ENCODE assay signal across 1 cellular context in the genomic region with DNA sequence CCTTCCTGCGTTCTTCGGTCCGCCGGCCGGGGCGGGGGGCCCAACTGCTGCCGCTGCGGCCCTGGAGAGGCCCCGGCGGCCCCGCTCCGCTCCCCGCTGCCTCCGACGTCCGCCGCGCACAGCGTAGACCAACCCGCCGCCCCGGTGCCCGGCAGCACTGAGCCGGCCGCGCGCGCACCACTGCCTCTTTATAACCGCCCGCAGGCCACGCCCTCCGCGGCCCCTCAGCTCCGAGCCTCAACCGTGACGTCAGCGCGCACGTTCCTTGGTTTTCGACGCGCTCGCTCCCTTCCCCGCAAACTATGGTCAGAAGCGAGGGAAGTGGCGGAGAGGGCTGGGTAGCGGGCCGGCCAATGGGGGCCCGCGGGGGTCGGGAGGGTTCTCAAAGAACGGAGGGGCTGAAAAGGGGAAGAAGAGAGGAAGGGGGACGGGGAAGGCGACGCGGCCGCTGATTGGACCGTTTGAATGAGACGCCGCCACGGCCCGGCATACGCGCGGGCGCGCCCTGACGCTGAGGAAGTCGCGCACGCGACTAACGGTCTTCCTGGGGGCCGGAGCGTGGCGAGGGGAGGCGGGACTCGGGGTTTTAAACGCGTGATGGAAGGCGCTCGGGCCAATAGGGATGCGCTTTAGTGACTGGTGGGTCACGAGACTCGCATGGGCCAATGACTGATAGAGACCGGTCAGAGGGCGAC.
A peak's percentile ranks its signal among the peaks of the same experiment; 100 is the strongest.
TF ChIP-seq lines count a peak whose summit lies in the region.

A gene (minus strand): TSS at position 164 of the 695 bp plus-strand sequence. CDS start 199 bp downstream, outside the sequence.

TF ChIP-seq in HepG2, 621 proteins besides CTCF, POLR2A, EP300 and RAD21 (continued from another document and continues in another):
- TF ChIP-seq, protein P1, sequence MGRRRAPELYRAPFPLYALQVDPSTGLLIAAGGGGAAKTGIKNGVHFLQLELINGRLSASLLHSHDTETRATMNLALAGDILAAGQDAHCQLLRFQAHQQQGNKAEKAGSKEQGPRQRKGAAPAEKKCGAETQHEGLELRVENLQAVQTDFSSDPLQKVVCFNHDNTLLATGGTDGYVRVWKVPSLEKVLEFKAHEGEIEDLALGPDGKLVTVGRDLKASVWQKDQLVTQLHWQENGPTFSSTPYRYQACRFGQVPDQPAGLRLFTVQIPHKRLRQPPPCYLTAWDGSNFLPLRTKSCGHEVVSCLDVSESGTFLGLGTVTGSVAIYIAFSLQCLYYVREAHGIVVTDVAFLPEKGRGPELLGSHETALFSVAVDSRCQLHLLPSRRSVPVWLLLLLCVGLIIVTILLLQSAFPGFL (CRISPR knock-in tag; IDR thresholded peaks at IDR 0.05): no peak
- 0 out of 2 replicates have a peak, but pooled peaks have one; percentile 57 for TF ChIP-seq ZNF441 (CRISPR knock-in tag; IDR thresholded peaks at IDR 0.05; ENCODE audit: borderline replicate concordance)
- TF ChIP-seq XRCC5 (optimal IDR thresholded peaks at IDR 0.05; ENCODE audit: low read length): no peak
- peak; percentile 76 for TF ChIP-seq SALL1 (CRISPR knock-in tag; IDR thresholded peaks at IDR 0.05)
- peak; percentile 93 for TF ChIP-seq GTF2F1 (IDR thresholded peaks at IDR 0.05; ENCODE audit: low read length)
- TF ChIP-seq NFYB (CRISPR knock-in tag; IDR thresholded peaks at IDR 0.05): peak; percentile 78
- TF ChIP-seq, protein P2, sequence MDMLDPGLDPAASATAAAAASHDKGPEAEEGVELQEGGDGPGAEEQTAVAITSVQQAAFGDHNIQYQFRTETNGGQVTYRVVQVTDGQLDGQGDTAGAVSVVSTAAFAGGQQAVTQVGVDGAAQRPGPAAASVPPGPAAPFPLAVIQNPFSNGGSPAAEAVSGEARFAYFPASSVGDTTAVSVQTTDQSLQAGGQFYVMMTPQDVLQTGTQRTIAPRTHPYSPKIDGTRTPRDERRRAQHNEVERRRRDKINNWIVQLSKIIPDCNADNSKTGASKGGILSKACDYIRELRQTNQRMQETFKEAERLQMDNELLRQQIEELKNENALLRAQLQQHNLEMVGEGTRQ (IDR thresholded peaks at IDR 0.05; ENCODE audit: low read depth, low read length): peak; percentile 69
- TF ChIP-seq, protein P2 (CRISPR knock-in tag; IDR thresholded peaks at IDR 0.05; ENCODE audit: borderline replicate concordance): peak; percentile 77; the same call in 1 of the 2 replicates
- TF ChIP-seq KLF6 (CRISPR knock-in tag; IDR thresholded peaks at IDR 0.05): no peak
- no peak for TF ChIP-seq NR3C1 (CRISPR knock-in tag; IDR thresholded peaks at IDR 0.05)
- no peak for TF ChIP-seq MYNN (CRISPR knock-in tag; IDR thresholded peaks at IDR 0.05; ENCODE audit: low read depth)
- no peak for TF ChIP-seq ZNF180 (CRISPR knock-in tag; IDR thresholded peaks at IDR 0.05; ENCODE audit: borderline replicate concordance, low read depth)
- TF ChIP-seq, protein P3, sequence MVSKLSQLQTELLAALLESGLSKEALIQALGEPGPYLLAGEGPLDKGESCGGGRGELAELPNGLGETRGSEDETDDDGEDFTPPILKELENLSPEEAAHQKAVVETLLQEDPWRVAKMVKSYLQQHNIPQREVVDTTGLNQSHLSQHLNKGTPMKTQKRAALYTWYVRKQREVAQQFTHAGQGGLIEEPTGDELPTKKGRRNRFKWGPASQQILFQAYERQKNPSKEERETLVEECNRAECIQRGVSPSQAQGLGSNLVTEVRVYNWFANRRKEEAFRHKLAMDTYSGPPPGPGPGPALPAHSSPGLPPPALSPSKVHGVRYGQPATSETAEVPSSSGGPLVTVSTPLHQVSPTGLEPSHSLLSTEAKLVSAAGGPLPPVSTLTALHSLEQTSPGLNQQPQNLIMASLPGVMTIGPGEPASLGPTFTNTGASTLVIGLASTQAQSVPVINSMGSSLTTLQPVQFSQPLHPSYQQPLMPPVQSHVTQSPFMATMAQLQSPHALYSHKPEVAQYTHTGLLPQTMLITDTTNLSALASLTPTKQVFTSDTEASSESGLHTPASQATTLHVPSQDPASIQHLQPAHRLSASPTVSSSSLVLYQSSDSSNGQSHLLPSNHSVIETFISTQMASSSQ (IDR thresholded peaks at IDR 0.05; ENCODE audit: low read depth): no peak
- TF ChIP-seq, protein P3 (CRISPR knock-in tag; IDR thresholded peaks at IDR 0.05; ENCODE audit: borderline replicate concordance): peak; percentile 65
- TF ChIP-seq ZNF546 (CRISPR knock-in tag; conservative IDR thresholded peaks at IDR 0.05): peak; percentile 73; the same call in 1 of the 2 replicates
- TF ChIP-seq IRX3 (CRISPR knock-in tag; IDR thresholded peaks at IDR 0.05; ENCODE audit: borderline replicate concordance, low read depth): no peak
- TF ChIP-seq ZNF337 (CRISPR knock-in tag; IDR thresholded peaks at IDR 0.05; ENCODE audit: borderline replicate concordance, low read depth): no peak
- TF ChIP-seq ZNF83 (CRISPR knock-in tag; IDR thresholded peaks at IDR 0.05; ENCODE audit: borderline replicate concordance): no peak
- peak; percentile 63; the same call in 1 of the 2 replicates for TF ChIP-seq XBP1 (CRISPR knock-in tag; IDR thresholded peaks at IDR 0.05)
- TF ChIP-seq ZSCAN12 (CRISPR knock-in tag; IDR thresholded peaks at IDR 0.05): no peak
- no peak for TF ChIP-seq NR1H2 (CRISPR knock-in tag; IDR thresholded peaks at IDR 0.05; ENCODE audit: borderline replicate concordance, low read depth)
- no peak for TF ChIP-seq NFE2 (CRISPR knock-in tag; IDR thresholded peaks at IDR 0.05)
- TF ChIP-seq SNAPC2 (CRISPR knock-in tag; IDR thresholded peaks at IDR 0.05): peak; percentile 63; the same call in 1 of the 2 replicates
- no peak for TF ChIP-seq LCORL (IDR thresholded peaks at IDR 0.05)
- TF ChIP-seq LCORL (CRISPR knock-in tag; IDR thresholded peaks at IDR 0.05): no peak
- peak; percentile 36; the same call in 1 of the 2 replicates for TF ChIP-seq ZNF788 (CRISPR knock-in tag; IDR thresholded peaks at IDR 0.05; ENCODE audit: borderline replicate concordance)
- TF ChIP-seq, protein P4, sequence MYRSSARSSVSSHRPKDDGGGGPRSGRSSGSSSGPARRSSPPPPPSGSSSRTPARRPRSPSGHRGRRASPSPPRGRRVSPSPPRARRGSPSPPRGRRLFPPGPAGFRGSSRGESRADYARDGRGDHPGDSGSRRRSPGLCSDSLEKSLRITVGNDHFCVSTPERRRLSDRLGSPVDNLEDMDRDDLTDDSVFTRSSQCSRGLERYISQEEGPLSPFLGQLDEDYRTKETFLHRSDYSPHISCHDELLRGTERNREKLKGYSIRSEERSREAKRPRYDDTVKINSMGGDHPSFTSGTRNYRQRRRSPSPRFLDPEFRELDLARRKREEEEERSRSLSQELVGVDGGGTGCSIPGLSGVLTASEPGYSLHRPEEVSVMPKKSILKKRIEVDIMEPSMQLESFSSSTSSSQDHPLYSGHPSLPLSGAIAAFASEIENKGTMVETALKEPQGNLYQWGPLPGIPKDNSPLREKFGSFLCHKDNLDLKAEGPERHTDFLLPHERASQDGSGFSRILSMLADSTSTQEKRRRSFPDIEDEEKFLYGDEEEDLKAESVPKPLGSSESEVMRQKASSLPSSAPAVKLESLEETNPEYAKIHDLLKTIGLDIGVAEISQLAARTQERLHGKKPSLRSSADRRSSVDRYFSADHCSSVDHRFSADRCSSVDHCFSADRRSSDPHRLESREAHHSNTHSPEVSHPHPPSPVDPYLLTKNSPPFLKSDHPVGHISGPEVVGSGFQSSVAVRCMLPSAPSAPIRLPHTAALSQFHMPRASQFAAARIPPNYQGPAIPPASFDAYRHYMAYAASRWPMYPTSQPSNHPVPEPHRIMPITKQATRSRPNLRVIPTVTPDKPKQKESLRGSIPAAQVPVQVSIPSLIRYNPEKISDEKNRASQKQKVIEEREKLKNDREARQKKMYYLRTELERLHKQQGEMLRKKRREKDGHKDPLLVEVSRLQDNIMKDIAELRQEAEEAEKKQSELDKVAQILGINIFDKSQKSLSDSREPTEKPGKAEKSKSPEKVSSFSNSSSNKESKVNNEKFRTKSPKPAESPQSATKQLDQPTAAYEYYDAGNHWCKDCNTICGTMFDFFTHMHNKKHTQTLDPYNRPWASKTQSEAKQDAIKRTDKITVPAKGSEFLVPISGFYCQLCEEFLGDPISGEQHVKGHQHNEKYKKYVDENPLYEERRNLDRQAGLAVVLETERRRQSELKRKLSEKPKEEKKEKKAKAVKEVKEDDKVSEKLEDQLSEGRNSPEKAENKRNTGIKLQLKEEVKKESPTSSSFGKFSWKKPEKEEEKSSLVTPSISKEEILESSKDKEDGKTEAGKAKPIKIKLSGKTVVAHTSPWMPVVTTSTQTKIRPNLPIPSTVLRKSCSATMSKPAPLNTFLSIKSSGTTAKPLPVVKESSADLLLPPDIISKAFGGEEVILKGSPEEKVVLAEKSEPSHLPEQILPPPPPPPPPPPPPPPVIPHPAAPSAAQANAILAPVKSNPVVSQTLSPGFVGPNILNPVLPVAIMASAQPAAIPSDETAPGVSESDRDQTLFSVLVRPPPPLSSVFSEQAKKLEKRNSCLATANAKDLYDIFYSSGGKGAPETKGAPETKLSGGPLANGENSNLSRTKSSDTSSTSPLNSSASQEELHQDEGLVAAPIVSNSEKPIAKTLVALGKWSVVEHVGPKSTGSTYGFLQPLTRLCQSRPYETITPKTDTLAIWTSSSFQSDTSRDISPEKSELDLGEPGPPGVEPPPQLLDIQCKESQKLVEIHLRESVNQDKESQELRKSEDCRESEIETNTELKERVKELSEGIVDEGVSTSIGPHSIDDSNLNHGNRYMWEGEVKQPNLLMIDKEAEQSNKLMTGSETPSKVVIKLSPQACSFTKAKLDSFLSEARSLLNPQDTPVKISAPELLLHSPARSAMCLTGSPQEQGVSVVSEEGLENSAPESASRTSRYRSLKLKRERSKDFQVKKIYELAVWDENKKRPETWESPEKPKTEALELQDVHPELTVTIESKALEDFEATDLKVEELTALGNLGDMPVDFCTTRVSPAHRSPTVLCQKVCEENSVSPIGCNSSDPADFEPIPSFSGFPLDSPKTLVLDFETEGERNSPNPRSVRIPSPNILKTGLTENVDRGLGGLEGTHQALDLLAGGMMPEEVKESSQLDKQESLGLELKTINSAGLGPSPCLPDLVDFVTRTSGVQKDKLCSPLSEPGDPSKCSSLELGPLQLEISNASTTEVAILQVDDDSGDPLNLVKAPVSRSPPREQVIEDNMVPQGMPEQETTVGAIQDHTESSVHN (CRISPR knock-in tag; IDR thresholded peaks at IDR 0.05): 0 out of 2 replicates have a peak, but pooled peaks have one; percentile 63
- no peak for TF ChIP-seq ZNF33A (CRISPR knock-in tag; IDR thresholded peaks at IDR 0.05; ENCODE audit: borderline replicate concordance)
- no peak for TF ChIP-seq RARG (CRISPR knock-in tag; IDR thresholded peaks at IDR 0.05; ENCODE audit: low read depth)
- TF ChIP-seq, protein P5, sequence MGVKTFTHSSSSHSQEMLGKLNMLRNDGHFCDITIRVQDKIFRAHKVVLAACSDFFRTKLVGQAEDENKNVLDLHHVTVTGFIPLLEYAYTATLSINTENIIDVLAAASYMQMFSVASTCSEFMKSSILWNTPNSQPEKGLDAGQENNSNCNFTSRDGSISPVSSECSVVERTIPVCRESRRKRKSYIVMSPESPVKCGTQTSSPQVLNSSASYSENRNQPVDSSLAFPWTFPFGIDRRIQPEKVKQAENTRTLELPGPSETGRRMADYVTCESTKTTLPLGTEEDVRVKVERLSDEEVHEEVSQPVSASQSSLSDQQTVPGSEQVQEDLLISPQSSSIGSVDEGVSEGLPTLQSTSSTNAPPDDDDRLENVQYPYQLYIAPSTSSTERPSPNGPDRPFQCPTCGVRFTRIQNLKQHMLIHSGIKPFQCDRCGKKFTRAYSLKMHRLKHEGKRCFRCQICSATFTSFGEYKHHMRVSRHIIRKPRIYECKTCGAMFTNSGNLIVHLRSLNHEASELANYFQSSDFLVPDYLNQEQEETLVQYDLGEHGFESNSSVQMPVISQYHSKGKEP (CRISPR knock-in tag; IDR thresholded peaks at IDR 0.05): no peak; the same call in 1 of the 2 replicates
- TF ChIP-seq, protein P6, sequence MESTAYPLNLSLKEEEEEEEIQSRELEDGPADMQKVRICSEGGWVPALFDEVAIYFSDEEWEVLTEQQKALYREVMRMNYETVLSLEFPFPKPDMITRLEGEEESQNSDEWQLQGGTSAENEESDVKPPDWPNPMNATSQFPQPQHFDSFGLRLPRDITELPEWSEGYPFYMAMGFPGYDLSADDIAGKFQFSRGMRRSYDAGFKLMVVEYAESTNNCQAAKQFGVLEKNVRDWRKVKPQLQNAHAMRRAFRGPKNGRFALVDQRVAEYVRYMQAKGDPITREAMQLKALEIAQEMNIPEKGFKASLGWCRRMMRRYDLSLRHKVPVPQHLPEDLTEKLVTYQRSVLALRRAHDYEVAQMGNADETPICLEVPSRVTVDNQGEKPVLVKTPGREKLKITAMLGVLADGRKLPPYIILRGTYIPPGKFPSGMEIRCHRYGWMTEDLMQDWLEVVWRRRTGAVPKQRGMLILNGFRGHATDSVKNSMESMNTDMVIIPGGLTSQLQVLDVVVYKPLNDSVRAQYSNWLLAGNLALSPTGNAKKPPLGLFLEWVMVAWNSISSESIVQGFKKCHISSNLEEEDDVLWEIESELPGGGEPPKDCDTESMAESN (CRISPR knock-in tag; conservative IDR thresholded peaks at IDR 0.05): no peak; the same call in none of the 2 replicates
- TF ChIP-seq EED (CRISPR knock-in tag; IDR thresholded peaks at IDR 0.05): no peak; the same call in 1 of the 2 replicates
- no peak for TF ChIP-seq ZNF720 (CRISPR knock-in tag; IDR thresholded peaks at IDR 0.05)
- no peak for TF ChIP-seq IKZF1 (IDR thresholded peaks at IDR 0.05)
- TF ChIP-seq, protein P7, sequence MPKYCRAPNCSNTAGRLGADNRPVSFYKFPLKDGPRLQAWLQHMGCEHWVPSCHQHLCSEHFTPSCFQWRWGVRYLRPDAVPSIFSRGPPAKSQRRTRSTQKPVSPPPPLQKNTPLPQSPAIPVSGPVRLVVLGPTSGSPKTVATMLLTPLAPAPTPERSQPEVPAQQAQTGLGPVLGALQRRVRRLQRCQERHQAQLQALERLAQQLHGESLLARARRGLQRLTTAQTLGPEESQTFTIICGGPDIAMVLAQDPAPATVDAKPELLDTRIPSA (CRISPR knock-in tag; IDR thresholded peaks at IDR 0.05; ENCODE audit: borderline replicate concordance): 0 out of 2 replicates have a peak, but pooled peaks have one; percentile 10
- TF ChIP-seq, protein P8, sequence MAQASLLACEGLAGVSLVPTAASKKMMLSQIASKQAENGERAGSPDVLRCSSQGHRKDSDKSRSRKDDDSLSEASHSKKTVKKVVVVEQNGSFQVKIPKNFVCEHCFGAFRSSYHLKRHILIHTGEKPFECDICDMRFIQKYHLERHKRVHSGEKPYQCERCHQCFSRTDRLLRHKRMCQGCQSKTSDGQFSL (CRISPR knock-in tag; IDR thresholded peaks at IDR 0.05): no peak
- peak; percentile 67; the same call in 1 of the 2 replicates for TF ChIP-seq ZNF556 (CRISPR knock-in tag; IDR thresholded peaks at IDR 0.05; ENCODE audit: borderline replicate concordance)
